ENCODE assay signal across 9 cellular contexts in genomic region chr12:15899282-15899870, GRCh38. TPM values are rescaled to one million over a fixed set of nuclear protein-coding genes. Genes with fewer than 3 reads are reported as not detected.
DNase-seq lines count a peak whose midpoint lies in the region; ATAC-seq and TF ChIP-seq lines count a peak whose summit lies in the region.
"Had no signal": no experiment of that assay in that cellular context is flagged by ENCODE, and none has a peak within 500 bp of the region (broad histone marks: within the 10 kb centered on the region; RNA-seq: fewer than 3 reads in every experiment).

No MANE protein-coding gene starts in this region.

- H3K4me3 Mint-ChIP-seq in Calu3 (ENCODE audit: low read depth, unreplicated experiment) (no peak overlapping the region), MCF 10A (ENCODE audit: unreplicated experiment) (no peak overlapping the region)
- no peak overlapping the region for H3K4me3 Mint-ChIP-seq in activated T-helper 1 cell treated with anti-CD3 and anti-CD28 coated beads, Interleukin-12 subunit alpha, Interleukin-12 subunit beta, Interleukin-2, Interleukin-4 antibody, amounts not matched to agents 30 ng/mL and 10 ng/mL and 1 ng/mL, durations not matched to agents 14 hours and 24 hours and 36 hours
- H3K4me3 Mint-ChIP-seq: T-helper 1 cell treated with Interleukin-12 subunit alpha and Interleukin-12 subunit beta and Interleukin-4 antibody, amounts not matched to agents 30 μg/mL and 1 μg/mL, for 36 hours had no signal

- BruUV-seq in Calu3 (replicated peaks; lab: Mats Ljungman, UMichigan) (no TSS peak), MCF 10A (replicated peaks; lab: Mats Ljungman, UMichigan) (no TSS peak)

- CTCF ChIA-PET in Calu3 (lab: Charles Lee), result interaction anchor here (0.7 to 1.3 kb wide), 5 partner anchors 9 to 367 kb away, joined by 3 to 4 read pairs (median 3); partner anchors contain the start of gene DERA
- CTCF ChIA-PET in MCF 10A (lab: Yijun Ruan, JAX), result interaction anchor here (0.6 to 3.0 kb wide), 11 partner anchors 8 to 456 kb away, joined by 3 to 19 read pairs (median 3); partner anchors contain the start of genes DERA and STRAP

- no peaks in the 10 kb centered on the region for H3K9me3 ChIP-seq in mucosa of descending colon

- H3K4me3 ChIP-seq in mucosa of descending colon, result no peak overlapping the region

- H3K27ac Mint-ChIP-seq in Calu3 (ENCODE audit: unreplicated experiment) (no peak overlapping the region), MCF 10A (ENCODE audit: low read depth, unreplicated experiment) (peak overlapping the region; percentile 16)
- no peak overlapping the region for H3K27ac Mint-ChIP-seq in activated T-helper 1 cell treated with anti-CD3 and anti-CD28 coated beads, Interleukin-12 subunit alpha, Interleukin-12 subunit beta, Interleukin-2, Interleukin-4 antibody, amounts not matched to agents 30 ng/mL and 10 ng/mL and 1 ng/mL, durations not matched to agents 14 hours and 24 hours and 36 hours

- H3K4me1 Mint-ChIP-seq in Calu3 (ENCODE audit: low read depth, unreplicated experiment) (no peaks in the 10 kb centered on the region), MCF 10A (ENCODE audit: insufficient read depth, unreplicated experiment) (no peaks in the 10 kb centered on the region)
- peaks cover 12% of the 10 kb centered on the region for H3K4me1 Mint-ChIP-seq in activated T-helper 1 cell treated with anti-CD3 and anti-CD28 coated beads, Interleukin-12 subunit alpha, Interleukin-12 subunit beta, Interleukin-2, Interleukin-4 antibody, amounts not matched to agents 30 ng/mL and 10 ng/mL and 1 ng/mL, durations not matched to agents 14 hours and 24 hours and 36 hours (ENCODE audit: low read depth)

- H3K4me1 ChIP-seq in mucosa of descending colon (ENCODE audit: low read depth), result no peaks in the 10 kb centered on the region

- intact Hi-C loops in Calu3 (cut with micrococcal nuclease; ENCODE audit: unreplicated experiment) (loop anchor here (5.0 kb wide), 1 partner anchor 367 kb away; no protein-coding TSS in a partner anchor), MCF 10A (cut with micrococcal nuclease) (loop anchor here (1.0 to 2.0 kb wide), 2 partner anchors 43 to 309 kb away; no protein-coding TSS in a partner anchor), mucosa of descending colon (cut with DNase I, micrococcal nuclease) (no loop called here)
- intact Hi-C loops in activated T-helper 1 cell treated with anti-CD3 and anti-CD28 coated beads, Interleukin-12 subunit alpha, Interleukin-12 subunit beta, Interleukin-2, Interleukin-4 antibody, amounts not matched to agents 30 ng/mL and 10 ng/mL and 1 ng/mL, durations not matched to agents 14 hours and 24 hours and 36 hours (cut with micrococcal nuclease), result loop anchor here (1.0 to 5.0 kb wide), 4 partner anchors 12 to 367 kb away; partner anchors contain the start of genes DERA and STRAP

- H3K36me3 ChIP-seq in mucosa of descending colon (ENCODE audit: low read depth), result no peaks in the 10 kb centered on the region

- peak; percentile 55 for TF ChIP-seq CTCF in Calu3 (IDR thresholded peaks at IDR 0.05; ENCODE audit: unreplicated experiment)
- TF ChIP-seq CTCF in MCF 10A (IDR thresholded peaks at IDR 0.05; ENCODE audit: unreplicated experiment), result peak; percentile 59
- TF ChIP-seq CTCF in mucosa of descending colon (IDR thresholded peaks at IDR 0.05), result peak; percentile 31

- H3K36me3 Mint-ChIP-seq in Calu3 (ENCODE audit: insufficient read depth, unreplicated experiment) (peaks cover 52% of the 10 kb centered on the region), MCF 10A (ENCODE audit: insufficient read depth, unreplicated experiment) (peaks cover 62% of the 10 kb centered on the region)
- peaks cover 37% of the 10 kb centered on the region for H3K36me3 Mint-ChIP-seq in activated T-helper 1 cell treated with anti-CD3 and anti-CD28 coated beads, Interleukin-12 subunit alpha, Interleukin-12 subunit beta, Interleukin-2, Interleukin-4 antibody, amounts not matched to agents 30 ng/mL and 10 ng/mL and 1 ng/mL, durations not matched to agents 14 hours and 24 hours and 36 hours (ENCODE audit: low read depth)

- H3K27me3 Mint-ChIP-seq in Calu3 (ENCODE audit: unreplicated experiment) (no peaks in the 10 kb centered on the region), MCF 10A (ENCODE audit: insufficient read depth, unreplicated experiment) (no peaks in the 10 kb centered on the region)
- H3K27me3 Mint-ChIP-seq in activated T-helper 1 cell treated with anti-CD3 and anti-CD28 coated beads, Interleukin-12 subunit alpha, Interleukin-12 subunit beta, Interleukin-2, Interleukin-4 antibody, amounts not matched to agents 30 ng/mL and 10 ng/mL and 1 ng/mL, durations not matched to agents 14 hours and 24 hours and 36 hours (ENCODE audit: insufficient read depth), result no peaks in the 10 kb centered on the region

- POLR2A ChIA-PET in MCF 10A (lab: Yijun Ruan, JAX), result interaction anchor here (1.6 to 2.5 kb wide), 4 partner anchors 10 to 111 kb away, joined by 6 to 25 read pairs (median 11); partner anchors contain the start of genes DERA and STRAP

- peak; percentile 60 for ATAC-seq in GM18907 (IDR thresholded peaks at IDR 0.05; ENCODE audit: unreplicated experiment)
- ATAC-seq in mucosa of descending colon, result peak; percentile 62
- ATAC-seq in HG03354 (IDR thresholded peaks at IDR 0.05; ENCODE audit: poor library complexity, severe bottlenecking, unreplicated experiment), result no peak

- DNase-seq in Calu3 (no peak), NCI-H1105 (lab: John Stamatoyannopoulos, UW) (peak; percentile 15), MCF 10A (ENCODE audit: unreplicated experiment) (peak; percentile 59), mucosa of descending colon (peak in 1 of 3 donors; percentile 38)
- DNase-seq in activated T-helper 1 cell treated with anti-CD3 and anti-CD28 coated beads, Interleukin-12 subunit alpha, Interleukin-12 subunit beta, Interleukin-2, Interleukin-4 antibody, amounts not matched to agents 30 ng/mL and 10 ng/mL and 1 ng/mL, durations not matched to agents 14 hours and 24 hours and 36 hours (ENCODE audit: low spot score), result no peak
- DNase-seq in stimulated activated CD4-positive, alpha-beta T cell treated with anti-CD3 and anti-CD28 coated beads, Interleukin-12 subunit alpha, Interleukin-12 subunit beta, amount 100 ng/mL, for 4 hours, result no peak

- H3K9me3 Mint-ChIP-seq in Calu3 (ENCODE audit: low read depth, unreplicated experiment) (no peaks in the 10 kb centered on the region), MCF 10A (ENCODE audit: unreplicated experiment) (no peaks in the 10 kb centered on the region)
- H3K9me3 Mint-ChIP-seq in activated T-helper 1 cell treated with anti-CD3 and anti-CD28 coated beads, Interleukin-12 subunit alpha, Interleukin-12 subunit beta, Interleukin-2, Interleukin-4 antibody, amounts not matched to agents 30 ng/mL and 10 ng/mL and 1 ng/mL, durations not matched to agents 14 hours and 24 hours and 36 hours, result no peaks in the 10 kb centered on the region
- H3K9me3 Mint-ChIP-seq: T-helper 1 cell treated with Interleukin-12 subunit alpha and Interleukin-12 subunit beta and Interleukin-4 antibody, amounts not matched to agents 30 μg/mL and 1 μg/mL, for 36 hours had no signal

RNA-seq across cellular contexts. Expression of gene DERA, which starts 11.8 kb away (rescaled TPM):
- total RNA-seq in Calu3 (2022) (29.8 and 31.0 TPM in 2 replicates), MCF 10A (2022) (39.1 and 40.8 TPM in 2 replicates), mucosa of descending colon (10 to 100 TPM; 53.1 to 77.3 (median 74.3) TPM)
- 15.3 and 17.1 TPM in 2 replicates for total RNA-seq in activated T-helper 1 cell treated with anti-CD3 and anti-CD28 coated beads, Interleukin-12 subunit alpha, Interleukin-12 subunit beta, Interleukin-2, Interleukin-4 antibody, amounts not matched to agents 30 ng/mL and 10 ng/mL and 1 ng/mL, durations not matched to agents 14 hours and 24 hours and 36 hours

RNA-seq across cellular contexts. Expression of gene STRAP, which starts 17.2 kb away (rescaled TPM):
- total RNA-seq in Calu3 (2022), result 119 and 124 TPM in 2 replicates
- total RNA-seq in MCF 10A (2022), result 203 and 233 TPM in 2 replicates
- 10 to 100 TPM; 50.5 to 86.5 (median 72.8) TPM for total RNA-seq in mucosa of descending colon
- total RNA-seq in activated T-helper 1 cell treated with anti-CD3 and anti-CD28 coated beads, Interleukin-12 subunit alpha, Interleukin-12 subunit beta, Interleukin-2, Interleukin-4 antibody, amounts not matched to agents 30 ng/mL and 10 ng/mL and 1 ng/mL, durations not matched to agents 14 hours and 24 hours and 36 hours, result 147 and 156 TPM in 2 replicates

Comparison
In these comparisons a context has a peak if more than half of its experiments do, and no peak if none do; other contexts are left out.
1. DNase-seq: peak in NCI-H1105 (single experiment) and MCF 10A (single experiment); none in Calu3 (single experiment), activated T-helper 1 cell treated with anti-CD3 and anti-CD28 coated beads, Interleukin-12 subunit alpha, Interleukin-12 subunit beta, Interleukin-2, Interleukin-4 antibody, amounts not matched to agents 30 ng/mL and 10 ng/mL and 1 ng/mL, durations not matched to agents 14 hours and 24 hours and 36 hours (single experiment) and stimulated activated CD4-positive, alpha-beta T cell treated with anti-CD3 and anti-CD28 coated beads, Interleukin-12 subunit alpha, Interleukin-12 subunit beta, amount 100 ng/mL, for 4 hours (single experiment).
2. intact Hi-C loops: an anchor here in Calu3 (5.0 kb wide), MCF 10A (1.0 to 2.0 kb wide) and activated T-helper 1 cell treated with anti-CD3 and anti-CD28 coated beads, Interleukin-12 subunit alpha, Interleukin-12 subunit beta, Interleukin-2, Interleukin-4 antibody, amounts not matched to agents 30 ng/mL and 10 ng/mL and 1 ng/mL, durations not matched to agents 14 hours and 24 hours and 36 hours (1.0 to 5.0 kb wide); none called in mucosa of descending colon.
3. Peak in every context shown above with its lines, with median percentiles within 50 percentile points of each other: CTCF ChIP-seq.